16 cellular contexts compared by ENCODE assay signal in the genomic region with DNA sequence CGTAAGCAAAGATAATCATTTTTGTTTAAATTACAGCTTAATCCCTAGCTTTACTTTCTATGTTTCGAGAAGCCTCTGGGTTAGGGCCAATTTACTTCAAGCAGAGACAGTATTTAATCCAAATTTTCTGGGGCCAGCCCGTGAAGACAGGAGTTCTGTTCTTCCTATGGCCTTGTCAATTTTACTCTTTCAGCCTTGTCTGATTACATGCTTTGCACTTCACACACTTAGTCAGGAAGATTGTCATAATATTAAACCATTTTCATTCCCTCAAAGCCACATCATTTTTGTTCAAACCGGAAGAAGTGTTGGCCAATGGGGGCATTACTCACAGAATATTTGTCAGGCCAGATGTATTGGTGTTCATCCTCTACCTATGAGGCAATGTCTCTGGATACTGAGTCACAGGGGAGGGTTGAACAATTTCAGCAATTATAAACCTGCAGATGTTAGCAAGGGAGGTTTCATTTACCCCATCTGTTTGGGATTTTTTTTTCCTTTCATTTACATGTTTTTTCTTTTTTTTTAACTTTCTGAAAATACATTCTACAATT.
DNase-seq lines count a peak whose midpoint lies in the region; ATAC-seq and TF ChIP-seq lines count a peak whose summit lies in the region.
"Had no signal": no experiment of that assay in that cellular context is flagged by ENCODE, and none has a peak within 500 bp of the region (broad histone marks: within the 10 kb centered on the region; RNA-seq: fewer than 3 reads in every experiment).

No MANE protein-coding gene starts in this region.

- peaks cover 6% of the 10 kb centered on the region; the same call in 1 of the 2 replicates for H3K4me1 ChIP-seq in SJCRH30
- H3K4me1 ChIP-seq: gastrocnemius medialis, right atrium auricular region, vagina had no signal

- no peak overlapping the region for H3K4me3 ChIP-seq in SJCRH30
- H3K4me3 ChIP-seq in foreskin fibroblast (ENCODE audit: low read depth in 1 of 2, low read length in 2 of 2): no peak overlapping the region
- H3K4me3 ChIP-seq: gastrocnemius medialis, HAP-1, right atrium auricular region, vagina had no signal

- H3K36me3 ChIP-seq in SJCRH30: no peaks in the 10 kb centered on the region
- H3K36me3 ChIP-seq: gastrocnemius medialis, HAP-1, right atrium auricular region, vagina had no signal

- H3K9me3 ChIP-seq in SJCRH30 (replicated peaks): no peaks in the 10 kb centered on the region; the same call in 1 of the 2 replicates
- H3K9me3 ChIP-seq: gastrocnemius medialis, HAP-1, right atrium auricular region, vagina had no signal

- ATAC-seq in GM21576 (IDR thresholded peaks at IDR 0.05; ENCODE audit: unreplicated experiment) (no peak), HG03025 (IDR thresholded peaks at IDR 0.05; ENCODE audit: low FRiP score, unreplicated experiment) (no peak)

- H3K27ac ChIP-seq in SJCRH30: peak overlapping the region; percentile 9; the same call in 1 of the 2 replicates
- H3K27ac ChIP-seq: gastrocnemius medialis, right atrium auricular region, vagina had no signal

- peak; percentile 25 for DNase-seq in A172 (ENCODE audit: low spot score)
- peak; percentile 5 for DNase-seq in HK-2 (ENCODE audit: unreplicated experiment)
- DNase-seq in SJCRH30: peak; percentile 5 to 27
- peak; percentile 91 to 93 for DNase-seq in foreskin fibroblast
- no peak for DNase-seq in NCI-H1105 (lab: John Stamatoyannopoulos, UW)
- DNase-seq in GDM1 (lab: John Stamatoyannopoulos, UW): no peak
- DNase-seq: aorta, NCI-H1092 treated with DMSO at 0.1 percent for 48 hours, NCI-H82, T1000 had no signal

- no peaks in the 10 kb centered on the region for H3K27me3 ChIP-seq in SJCRH30
- H3K27me3 ChIP-seq: gastrocnemius medialis, right atrium auricular region, vagina had no signal

- no peak for TF ChIP-seq CTCF in foreskin fibroblast (IDR thresholded peaks at IDR 0.05; ENCODE audit: low read depth, low read length)

Comparison
In these comparisons a context has a peak if more than half of its experiments do, and no peak if none do; other contexts are left out.
1. DNase-seq: peak in A172 (single experiment), HK-2 (single experiment), SJCRH30 (2 of 2) and foreskin fibroblast (2 of 2); none in NCI-H1105 (single experiment) and GDM1 (single experiment).